Comparison of ENCODE assay signal across 9 cellular contexts in the genomic region with DNA sequence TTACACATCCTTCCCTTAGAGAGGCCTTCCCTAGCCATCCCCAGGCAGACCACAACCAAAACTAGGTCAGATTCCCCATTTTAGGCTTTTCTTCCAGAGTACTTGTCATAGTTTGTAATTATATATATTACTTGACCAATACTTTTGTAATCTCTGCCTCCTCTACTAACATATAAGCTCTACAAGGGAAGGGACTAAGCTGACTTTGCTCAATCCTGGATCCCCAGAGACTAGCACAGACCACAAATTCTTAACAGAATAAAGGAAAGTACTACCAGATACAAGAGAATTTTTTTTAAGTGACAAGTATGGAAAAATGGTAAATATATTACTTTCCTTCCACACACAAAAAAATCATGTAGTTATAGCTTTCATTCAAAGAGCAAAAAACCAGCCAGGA. TPM values are rescaled to one million over a fixed set of nuclear protein-coding genes. Genes with fewer than 3 reads are reported as not detected.
DNase-seq lines count a peak whose midpoint lies in the region; ATAC-seq and TF ChIP-seq lines count a peak whose summit lies in the region.
"Had no signal": no experiment of that assay in that cellular context is flagged by ENCODE, and none has a peak within 500 bp of the region (broad histone marks: within the 10 kb centered on the region; RNA-seq: fewer than 3 reads in every experiment).

No MANE protein-coding gene starts in this region.

- H3K27ac Mint-ChIP-seq in T-helper 1 cell treated with Interleukin-12 subunit alpha and Interleukin-12 subunit beta and Interleukin-4 antibody, amounts not matched to agents 30 μg/mL and 1 μg/mL, for 36 hours, result no peak overlapping the region
- H3K27ac Mint-ChIP-seq in endodermal cell, result no peak overlapping the region
- H3K27ac Mint-ChIP-seq in progenitor cell of endocrine pancreas, result peak overlapping the region; percentile 10

- no peaks in the 10 kb centered on the region for H3K27me3 Mint-ChIP-seq in T-helper 1 cell treated with Interleukin-12 subunit alpha and Interleukin-12 subunit beta and Interleukin-4 antibody, amounts not matched to agents 30 μg/mL and 1 μg/mL, for 36 hours (ENCODE audit: low read depth)
- no peaks in the 10 kb centered on the region for H3K27me3 Mint-ChIP-seq in endodermal cell (ENCODE audit: insufficient read depth)
- H3K27me3 Mint-ChIP-seq in progenitor cell of endocrine pancreas, result no peaks in the 10 kb centered on the region

- H3K36me3 ChIP-seq in OCI-LY7 (ENCODE audit: insufficient read depth, low read length) (peaks cover 19% of the 10 kb centered on the region), endodermal cell (ENCODE audit: control insufficient read depth, insufficient read depth, low read length) (peaks cover 20% of the 10 kb centered on the region)

- BruUV-seq in OCI-LY7 (replicated peaks; lab: Mats Ljungman, UMichigan), result no TSS peak

- POLR2A ChIA-PET in OCI-LY7 (lab: Charles Lee), result interaction anchor here (0.5 to 3.3 kb wide), 7 partner anchors 9 to 100 kb away, joined by 3 to 27 read pairs (median 4); a partner anchor contains a TSS

- H3K4me3 Mint-ChIP-seq in T-helper 1 cell treated with Interleukin-12 subunit alpha and Interleukin-12 subunit beta and Interleukin-4 antibody, amounts not matched to agents 30 μg/mL and 1 μg/mL, for 36 hours, result peak overlapping the region; percentile 96
- peak overlapping the region; percentile 88 for H3K4me3 Mint-ChIP-seq in endodermal cell
- peak overlapping the region; percentile 96 for H3K4me3 Mint-ChIP-seq in progenitor cell of endocrine pancreas (ENCODE audit: low read depth)

- H4K20me1 ChIP-seq in OCI-LY7 (ENCODE audit: insufficient read depth, low read length), result no peaks in the 10 kb centered on the region

- no peaks in the 10 kb centered on the region for H3K9me2 ChIP-seq in OCI-LY7 (ENCODE audit: insufficient read depth, low read length)

- H2AFZ ChIP-seq in OCI-LY7 (ENCODE audit: low read length), result no peak overlapping the region

- H3K9me3 ChIP-seq in OCI-LY7 (ENCODE audit: low read length) (peaks cover 20% of the 10 kb centered on the region), endodermal cell (ENCODE audit: control insufficient read depth, low read length) (peaks cover 20% of the 10 kb centered on the region)

- DNase-seq in T-helper 1 cell (no peak), OCI-LY7 (ENCODE audit: low spot score) (no peak), endodermal cell (no peak), progenitor cell of endocrine pancreas (ENCODE audit: low spot score, unreplicated experiment) (no peak), activated gamma-delta T cell treated with Interleukin-2 at 50 U/mL for 16 hours (no peak)
- DNase-seq: amniotic stem cell had no signal

- peaks cover 30% of the 10 kb centered on the region for H3K4me1 Mint-ChIP-seq in T-helper 1 cell treated with Interleukin-12 subunit alpha and Interleukin-12 subunit beta and Interleukin-4 antibody, amounts not matched to agents 30 μg/mL and 1 μg/mL, for 36 hours (ENCODE audit: low read depth)
- peaks cover 7% of the 10 kb centered on the region for H3K4me1 Mint-ChIP-seq in endodermal cell
- peaks cover 15% of the 10 kb centered on the region for H3K4me1 Mint-ChIP-seq in progenitor cell of endocrine pancreas (ENCODE audit: low read depth)

- H3K9me3 Mint-ChIP-seq in T-helper 1 cell treated with Interleukin-12 subunit alpha and Interleukin-12 subunit beta and Interleukin-4 antibody, amounts not matched to agents 30 μg/mL and 1 μg/mL, for 36 hours, result peaks cover 13% of the 10 kb centered on the region
- H3K9me3 Mint-ChIP-seq in endodermal cell, result peaks cover 18% of the 10 kb centered on the region
- H3K9me3 Mint-ChIP-seq in progenitor cell of endocrine pancreas (ENCODE audit: low read depth), result peaks cover 13% of the 10 kb centered on the region

- peak overlapping the region; percentile 91 for H3K4me2 ChIP-seq in OCI-LY7 (ENCODE audit: low read length)

- H3K4me3 ChIP-seq in OCI-LY7 (ENCODE audit: low read depth, low read length, poor library complexity, severe bottlenecking) (peak overlapping the region; percentile 86), endodermal cell (ENCODE audit: low read length) (peak overlapping the region; percentile 98)

- peaks cover 9% of the 10 kb centered on the region for H3K4me1 ChIP-seq in OCI-LY7 (ENCODE audit: insufficient read depth, low read length, poor library complexity, severe bottlenecking)
- no peaks in the 10 kb centered on the region for H3K4me1 ChIP-seq in endodermal cell (ENCODE audit: control insufficient read depth, insufficient read depth, low read length)

- no peak overlapping the region for H3K9ac ChIP-seq in endodermal cell (ENCODE audit: extremely low read depth, low read length, poor library complexity, severe bottlenecking)

- ATAC-seq in HG03457 (IDR thresholded peaks at IDR 0.05; ENCODE audit: unreplicated experiment), result no peak
- no peak for ATAC-seq in HG03108 (IDR thresholded peaks at IDR 0.05; ENCODE audit: unreplicated experiment)

- H3K27ac ChIP-seq in OCI-LY7 (ENCODE audit: low read depth, low read length, poor library complexity, severe bottlenecking) (no peak overlapping the region), endodermal cell (ENCODE audit: low read depth, low read length) (no peak overlapping the region)

- peaks cover 27% of the 10 kb centered on the region for H3K36me3 Mint-ChIP-seq in T-helper 1 cell treated with Interleukin-12 subunit alpha and Interleukin-12 subunit beta and Interleukin-4 antibody, amounts not matched to agents 30 μg/mL and 1 μg/mL, for 36 hours (ENCODE audit: low read depth)
- H3K36me3 Mint-ChIP-seq in endodermal cell (ENCODE audit: low read depth) (peaks cover 24% of the 10 kb centered on the region), progenitor cell of endocrine pancreas (ENCODE audit: insufficient read depth) (peaks cover 11% of the 10 kb centered on the region)

- peaks cover 16% of the 10 kb centered on the region; the same call in 1 of the 2 replicates for H3K79me2 ChIP-seq in OCI-LY7 (ENCODE audit: insufficient read depth, low read depth, low read length)

- intact Hi-C loops in OCI-LY7 (cut with micrococcal nuclease; ENCODE audit: unreplicated experiment), result no loop called here

- CTCF ChIA-PET in OCI-LY7 (lab: Charles Lee; ENCODE audit: unreplicated experiment), result interaction anchor here (0.7 kb wide), 1 partner anchor 11 kb away, joined by 3 read pairs; no protein-coding TSS in a partner anchor

- H3K27me3 ChIP-seq in endodermal cell (ENCODE audit: control insufficient read depth, insufficient read depth, low read length, poor library complexity, severe bottlenecking), result no peaks in the 10 kb centered on the region

- TF ChIP-seq CTCF in OCI-LY7 (conservative IDR thresholded peaks at IDR 0.05; ENCODE audit: low read length), result no peak
- no peak for TF ChIP-seq CTCF in endodermal cell (conservative IDR thresholded peaks at IDR 0.05)
- TF ChIP-seq CTCF in progenitor cell of endocrine pancreas (IDR thresholded peaks at IDR 0.05; ENCODE audit: unreplicated experiment), result no peak

RNA-seq across cellular contexts. Expression of a gene that starts 2.0 kb away (rescaled TPM):
- 10.9 and 11.4 TPM in 2 replicates for total RNA-seq in OCI-LY7 (2014; rRNA removed; shearing (Covaris generic))
- total RNA-seq in OCI-LY7 (2022) (24.2 and 30.5 TPM in 2 replicates), endodermal cell (10 to 100 TPM; 13.5 to 14.5 TPM), progenitor cell of endocrine pancreas (27.3 and 30.1 TPM in 2 replicates)
- polyA plus RNA-seq in endodermal cell (2013, experiment 1 of 2), result 9.4 TPM
- 11.7 TPM for polyA plus RNA-seq in endodermal cell (2013, experiment 2 of 2)

RNA-seq across cellular contexts. Expression of a gene that starts 44.6 kb away (rescaled TPM):
- 15.5 and 16.5 TPM in 2 replicates for total RNA-seq in OCI-LY7 (2014; rRNA removed; shearing (Covaris generic))
- total RNA-seq in OCI-LY7 (2022), result 19.4 and 19.8 TPM in 2 replicates
- total RNA-seq in endodermal cell, result 10 to 100 TPM; 28.2 to 31.3 TPM
- polyA plus RNA-seq in endodermal cell (2013, experiment 1 of 2), result 22.6 TPM
- polyA plus RNA-seq in endodermal cell (2013, experiment 2 of 2), result 23.1 TPM
- 8.8 and 10.0 TPM in 2 replicates for total RNA-seq in progenitor cell of endocrine pancreas

RNA-seq across cellular contexts. Expression of a gene that starts 49.4 kb away (rescaled TPM):
- 6.1 and 6.9 TPM in 2 replicates for total RNA-seq in OCI-LY7 (2014; rRNA removed; shearing (Covaris generic))
- 9.5 and 13.8 TPM in 2 replicates for total RNA-seq in OCI-LY7 (2022)
- 10 to 100 TPM; 43.1 to 58.5 TPM for total RNA-seq in endodermal cell
- 18.9 TPM for polyA plus RNA-seq in endodermal cell (2013, experiment 1 of 2)
- 18.6 TPM for polyA plus RNA-seq in endodermal cell (2013, experiment 2 of 2)
- total RNA-seq in progenitor cell of endocrine pancreas, result 29.2 and 34.1 TPM in 2 replicates
